21 cellular contexts compared by ENCODE assay signal in the genomic region with DNA sequence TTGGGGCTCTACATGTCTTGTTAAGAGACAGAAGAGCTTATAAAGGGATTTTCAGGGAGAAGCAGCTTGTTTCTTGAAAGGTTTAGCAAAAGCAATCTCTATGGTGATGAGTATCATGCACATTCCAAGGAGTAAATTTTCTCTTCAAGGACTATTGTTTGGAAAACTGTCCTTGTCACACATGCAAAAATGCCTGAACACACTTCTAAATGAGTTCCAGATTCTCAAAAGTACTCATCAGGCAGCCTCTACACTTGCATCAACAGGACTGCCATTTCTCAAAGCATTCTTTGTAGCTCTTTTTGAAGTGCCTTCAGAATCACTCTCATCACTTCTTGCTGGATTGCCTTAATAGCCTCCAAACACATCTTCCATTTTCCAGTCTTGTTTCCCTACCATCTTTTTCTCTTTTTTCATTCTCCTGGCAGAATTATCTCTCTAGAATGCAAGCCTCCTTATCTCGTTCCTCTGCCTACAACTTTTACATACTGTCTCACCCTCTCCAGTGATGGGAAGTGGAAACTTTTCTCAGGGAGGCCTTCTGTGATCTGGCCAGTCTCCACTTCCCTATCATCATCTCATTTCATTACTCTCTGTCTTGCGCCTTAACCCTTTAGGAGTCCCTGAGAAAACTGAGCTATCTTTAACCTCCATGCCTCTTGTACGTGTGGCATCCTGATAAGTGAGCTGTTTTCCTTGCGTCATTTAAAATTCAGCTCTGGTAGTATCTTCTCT.
A peak's percentile ranks its signal among the peaks of the same experiment; 100 is the strongest.
DNase-seq lines count a peak whose midpoint lies in the region; ATAC-seq and TF ChIP-seq lines count a peak whose summit lies in the region.
"Had no signal": no experiment of that assay in that cellular context is flagged by ENCODE, and none has a peak within 500 bp of the region (broad histone marks: within the 10 kb centered on the region; RNA-seq: fewer than 3 reads in every experiment).

No MANE protein-coding gene starts in this region.

- H3K9me3 ChIP-seq in IMR-90 (ENCODE audit: control insufficient read depth, insufficient read depth, low read length) (no peaks in the 10 kb centered on the region), trophoblast cell (ENCODE audit: insufficient read depth, low read depth, low read length) (no peaks in the 10 kb centered on the region)
- H3K9me3 ChIP-seq: Caco-2, MG63, Peyer's patch, SJCRH30 had no signal

- H3K79me2 ChIP-seq in trophoblast cell (ENCODE audit: control insufficient read depth, insufficient read depth, low read length, poor library complexity): no peaks in the 10 kb centered on the region

- H2BK120ac ChIP-seq in IMR-90 (ENCODE audit: low read depth, low read length) (no peak overlapping the region), trophoblast cell (ENCODE audit: insufficient read depth, low read length, poor library complexity) (no peak overlapping the region)

- WGBS in IMR-90 (ENCODE audit: extremely low coverage in 2 of 2, insufficient read length in 1 of 2), 2 experiments: no CpG with 5 or more reads among the region's 4 CpGs
- WGBS in trophoblast cell (ENCODE audit: extremely low coverage, insufficient coverage, insufficient read length): no CpG with 5 or more reads among the region's 4 CpGs

- no peak overlapping the region for H3K9ac ChIP-seq in IMR-90 (ENCODE audit: low read depth, low read length)
- no peak overlapping the region for H3K9ac ChIP-seq in trophoblast cell (ENCODE audit: low read length)
- H3K9ac ChIP-seq: BLaER1 treated with 17β-estradiol and CSF1 and Interleukin-3, amounts not matched to agents 10 nM and 100 nM had no signal

- H3K4me2 ChIP-seq in IMR-90 (ENCODE audit: low read depth, low read length) (no peak overlapping the region), trophoblast cell (ENCODE audit: low read length) (no peak overlapping the region)
- H3K4me2 ChIP-seq: BLaER1 treated with 17β-estradiol and CSF1 and Interleukin-3, amounts not matched to agents 10 nM and 100 nM had no signal

- POLR2A ChIA-PET in IMR-90 (lab: Charles Lee; ENCODE audit: unreplicated experiment): no interaction called here

- no peak overlapping the region for H4K5ac ChIP-seq in IMR-90 (ENCODE audit: low read depth, low read length)

- H4K8ac ChIP-seq in IMR-90 (ENCODE audit: low read depth in 2 of 2, low read length in 2 of 2) (no peak overlapping the region), trophoblast cell (ENCODE audit: low read depth, low read length) (no peak overlapping the region)

- H3K27ac ChIP-seq in IMR-90 (ENCODE audit: insufficient read depth, low read length) (no peak overlapping the region), trophoblast cell (ENCODE audit: low read depth, low read length) (no peak overlapping the region)
- H3K27ac ChIP-seq: BLaER1 treated with 17β-estradiol and CSF1 and Interleukin-3, amounts not matched to agents 10 nM and 100 nM; Peyer's patch; SJCRH30 had no signal

- no peak overlapping the region for H2BK15ac ChIP-seq in IMR-90 (ENCODE audit: low read depth, low read length)

- H2BK12ac ChIP-seq in trophoblast cell (ENCODE audit: low read length): no peak overlapping the region

- H3K14ac ChIP-seq in IMR-90 (replicated peaks; ENCODE audit: low read depth, low read length): peak overlapping the region; percentile 34; the same call in 1 of the 2 replicates
- H3K14ac ChIP-seq in trophoblast cell (ENCODE audit: low read length): no peak overlapping the region

- no peak overlapping the region for H3K4me3 ChIP-seq in IMR-90 (ENCODE audit: insufficient read depth, low read depth, low read length)
- no peak overlapping the region for H3K4me3 ChIP-seq in trophoblast cell (ENCODE audit: low read depth, low read length)
- H3K4me3 ChIP-seq: BLaER1 treated with 17β-estradiol and CSF1 and Interleukin-3, amounts not matched to agents 10 nM and 100 nM; K562; MG63; Peyer's patch; SJCRH30 had no signal

- in situ Hi-C loops in IMR-90 (cut with MboI; ENCODE audit: low sequenced_read_pairs): no loop called here

- no peak for ATAC-seq in IMR-90 (ENCODE audit: low read depth)
- ATAC-seq: K562 had no signal

- TF ChIP-seq RAD21 in IMR-90 (IDR thresholded peaks at IDR 0.05; ENCODE audit: low read length): no peak

- no peak for TF ChIP-seq CTCF in IMR-90 (conservative IDR thresholded peaks at IDR 0.05; ENCODE audit: low read depth, low read length)

- no peak overlapping the region for H3K4ac ChIP-seq in IMR-90 (ENCODE audit: low read depth, low read length)
- no peak overlapping the region for H3K4ac ChIP-seq in trophoblast cell (ENCODE audit: low read depth, low read length)

- CTCF ChIA-PET in IMR-90 (lab: Yijun Ruan, JAX): interaction anchor here (1.2 kb wide), 1 partner anchor 20 kb away, joined by 3 read pairs; no protein-coding TSS in a partner anchor

- H3K23ac ChIP-seq in IMR-90 (ENCODE audit: low read depth, low read length) (no peak overlapping the region), trophoblast cell (ENCODE audit: low read length) (no peak overlapping the region)

- 0 out of 2 replicates have a peak overlapping the region, but pooled peaks have one; percentile 24 for H2BK20ac ChIP-seq in IMR-90 (ENCODE audit: low read depth, low read length)

- intact Hi-C loops in IMR-90 (cut with micrococcal nuclease): no loop called here

- TF ChIP-seq POLR2A in IMR-90 (IDR thresholded peaks at IDR 0.05; ENCODE audit: low read depth, low read length): no peak

- H2BK5ac ChIP-seq in IMR-90 (ENCODE audit: low read depth, low read length, poor library complexity, severe bottlenecking) (no peak overlapping the region), trophoblast cell (ENCODE audit: low read depth, low read length, poor library complexity) (no peak overlapping the region)

- dilution Hi-C loops in IMR-90 (cut with HindIII; ENCODE audit: low sequenced_read_pairs, unreplicated experiment): no loop called here

- H2AK9ac ChIP-seq in IMR-90 (replicated peaks; ENCODE audit: low read depth, low read length, poor library complexity): no peak overlapping the region

- DNase-seq in EH (ENCODE audit: low read depth): peak; percentile 51
- DNase-seq in IMR-90: no peak
- DNase-seq in fibroblast of gingiva (ENCODE audit: low read depth): peak; percentile 1
- DNase-seq in trophoblast cell: peak; percentile 6 to 79
- DNase-seq in OCI-M2 (lab: John Stamatoyannopoulos, UW; ENCODE audit: unreplicated experiment): no peak
- DNase-seq in NCI-H345 treated with DMSO at 0.1 percent for 48 hours (lab: John Stamatoyannopoulos, UW; ENCODE audit: unreplicated experiment): no peak
- DNase-seq in SHP77 treated with DMSO at 0.1 percent for 48 hours (lab: John Stamatoyannopoulos, UW): no peak
- DNase-seq: Caco-2; CD4-positive, alpha-beta memory T cell; DND-41; H7; HFFc6; MG63; NCI-H1048; NCI-H2029; NCI-H2227 treated with DMSO at 0.1 percent for 48 hours; NCI-H774; Peyer's patch; SJCRH30 had no signal

- H2AFZ ChIP-seq in IMR-90 (replicated peaks; ENCODE audit: low read length, poor library complexity) (no peak overlapping the region), trophoblast cell (ENCODE audit: insufficient read depth, low read length, poor library complexity) (no peak overlapping the region)

- no TSS peak for BruUV-seq in IMR-90 (replicated peaks; lab: Mats Ljungman, UMichigan)

- H3K18ac ChIP-seq in IMR-90 (ENCODE audit: low read depth, low read length) (no peak overlapping the region), trophoblast cell (ENCODE audit: low read length) (no peak overlapping the region)

- H3K36me3 ChIP-seq in IMR-90 (ENCODE audit: control insufficient read depth, insufficient read depth, low read length): no peaks in the 10 kb centered on the region
- H3K36me3 ChIP-seq in trophoblast cell (ENCODE audit: control insufficient read depth in 1 of 2, insufficient read depth in 2 of 2, low read length in 2 of 2): no peaks in the 10 kb centered on the region
- H3K36me3 ChIP-seq: BLaER1 treated with 17β-estradiol and CSF1 and Interleukin-3, amounts not matched to agents 10 nM and 100 nM; MG63; Peyer's patch; SJCRH30 had no signal

- H4K91ac ChIP-seq in IMR-90 (ENCODE audit: insufficient read depth, low read depth, low read length) (no peak overlapping the region), trophoblast cell (ENCODE audit: low read depth, low read length) (no peak overlapping the region)

- H3K4me1 ChIP-seq in IMR-90 (ENCODE audit: control insufficient read depth, insufficient read depth, low read length) (peaks cover 2% of the 10 kb centered on the region; the same call in 1 of the 2 replicates), trophoblast cell (ENCODE audit: control insufficient read depth in 1 of 2, insufficient read depth in 2 of 2, low read length in 2 of 2) (no peaks in the 10 kb centered on the region)
- H3K4me1 ChIP-seq: BLaER1 treated with 17β-estradiol and CSF1 and Interleukin-3, amounts not matched to agents 10 nM and 100 nM; Caco-2; Peyer's patch; SJCRH30 had no signal

- no peak overlapping the region for H4K12ac ChIP-seq in trophoblast cell (ENCODE audit: low read depth, low read length)

- H3K9me1 ChIP-seq in IMR-90 (ENCODE audit: insufficient read depth, low read length): no peaks in the 10 kb centered on the region

- H2AK5ac ChIP-seq in IMR-90 (ENCODE audit: low read depth, low read length): no peak overlapping the region
- no peak overlapping the region for H2AK5ac ChIP-seq in trophoblast cell (ENCODE audit: low read length)

- no peaks in the 10 kb centered on the region for H4K20me1 ChIP-seq in IMR-90 (ENCODE audit: insufficient read depth, low read length)
- H4K20me1 ChIP-seq: BLaER1 treated with 17β-estradiol and CSF1 and Interleukin-3, amounts not matched to agents 10 nM and 100 nM had no signal

- H3K56ac ChIP-seq in IMR-90 (ENCODE audit: extremely low read depth, insufficient read depth, low read length): no peak overlapping the region

- H3K27me3 ChIP-seq in IMR-90 (ENCODE audit: control insufficient read depth, insufficient read depth, low read length) (no peaks in the 10 kb centered on the region), trophoblast cell (ENCODE audit: insufficient read depth, low read length) (no peaks in the 10 kb centered on the region)
- H3K27me3 ChIP-seq: BLaER1 treated with 17β-estradiol and CSF1 and Interleukin-3, amounts not matched to agents 10 nM and 100 nM; MG63; Peyer's patch; SJCRH30 had no signal

- H3K79me1 ChIP-seq in IMR-90 (ENCODE audit: low read depth in 1 of 2, low read length in 2 of 2): no peaks in the 10 kb centered on the region
- no peaks in the 10 kb centered on the region for H3K79me1 ChIP-seq in trophoblast cell (ENCODE audit: low read length)

TF ChIP-seq in IMR-90, 13 proteins besides CTCF, POLR2A, EP300 and RAD21 (continues in another document):
- TF ChIP-seq CEBPB (IDR thresholded peaks at IDR 0.05; ENCODE audit: low read depth, low read length): no peak
- no peak for TF ChIP-seq SMC3 (IDR thresholded peaks at IDR 0.05; ENCODE audit: low read depth, low read length)

Comparison
In these comparisons a context has a peak if more than half of its experiments do, and no peak if none do; other contexts are left out.
1. DNase-seq: peak in EH (single experiment), fibroblast of gingiva (single experiment) and trophoblast cell (2 of 2); none in IMR-90 (single experiment), OCI-M2 (single experiment), NCI-H345 treated with DMSO at 0.1 percent for 48 hours (single experiment) and SHP77 treated with DMSO at 0.1 percent for 48 hours (single experiment).